In genomic region chr10:100791254-100792058, GRCh38 we compare ENCODE assay signal across 16 cellular contexts. TPM values are rescaled to one million over a fixed set of nuclear protein-coding genes. Genes with fewer than 3 reads are reported as not detected.
DNase-seq lines count a peak whose midpoint lies in the region; ATAC-seq and TF ChIP-seq lines count a peak whose summit lies in the region.
"Had no signal": no experiment of that assay in that cellular context is flagged by ENCODE, and none has a peak within 500 bp of the region (broad histone marks: within the 10 kb centered on the region; RNA-seq: fewer than 3 reads in every experiment).

No MANE protein-coding gene starts in this region.

- ATAC-seq in HG02642 (IDR thresholded peaks at IDR 0.05; ENCODE audit: poor library complexity, unreplicated experiment): no peak
- ATAC-seq in HG02885 (IDR thresholded peaks at IDR 0.05; ENCODE audit: poor library complexity, unreplicated experiment): no peak
- ATAC-seq: PC-3 had no signal

- H3K9me3 ChIP-seq in prostate gland: no peaks in the 10 kb centered on the region
- H3K9me3 ChIP-seq: BLaER1 treated with 17β-estradiol and CSF1 and Interleukin-3, amounts not matched to agents 10 nM and 100 nM had no signal

- H3K27ac ChIP-seq in prostate gland: no peak overlapping the region
- H3K27ac ChIP-seq: BLaER1 treated with 17β-estradiol and CSF1 and Interleukin-3, amounts not matched to agents 10 nM and 100 nM had no signal

- intact Hi-C loops in prostate gland (cut with DNase I): no loop called here

- H3K4me1 ChIP-seq in prostate gland (replicated peaks): no peaks in the 10 kb centered on the region

- H3K4me3 ChIP-seq in prostate gland: no peak overlapping the region
- H3K4me3 ChIP-seq: BLaER1 treated with 17β-estradiol and CSF1 and Interleukin-3, amounts not matched to agents 10 nM and 100 nM had no signal

- no peaks in the 10 kb centered on the region for H3K36me3 ChIP-seq in prostate gland
- H3K36me3 ChIP-seq: BLaER1 treated with 17β-estradiol and CSF1 and Interleukin-3, amounts not matched to agents 10 nM and 100 nM had no signal

- TF ChIP-seq POLR2A in prostate gland (IDR thresholded peaks at IDR 0.05): no peak

- DNase-seq in COR-L47 (lab: John Stamatoyannopoulos, UW) (peak; percentile 8), astrocyte of the hippocampus (ENCODE audit: low read depth, low spot score) (peak; percentile 23), iris pigment epithelial cell (ENCODE audit: low read depth) (peak; percentile 3), prostate gland (ENCODE audit: low spot score) (peak; percentile 41), NCI-H187 treated with DMSO at 0.1 percent for 48 hours (lab: John Stamatoyannopoulos, UW) (no peak), NCI-H748 (lab: John Stamatoyannopoulos, UW; ENCODE audit: unreplicated experiment) (no peak)
- DNase-seq: DMS 273 treated with DMSO at 0.1 percent for 48 hours, GOT3, Karpas-422, NCI-H2029 treated with DMSO at 0.1 percent for 48 hours, PC-3 had no signal

- peaks cover 5% of the 10 kb centered on the region for H3K27me3 ChIP-seq in prostate gland (replicated peaks; ENCODE audit: insufficient read depth)
- H3K27me3 ChIP-seq: BLaER1 treated with 17β-estradiol and CSF1 and Interleukin-3, amounts not matched to agents 10 nM and 100 nM had no signal

- no peak for TF ChIP-seq CTCF in prostate gland (IDR thresholded peaks at IDR 0.05)

- 41% methylated on average over 8 of the region's 8 CpGs for WGBS in prostate gland

RNA-seq across cellular contexts. Expression of gene PAX2, which starts 46.1 kb away (rescaled TPM):
- under 1 TPM in 1 of 2 donors, not detected in 1; 0.91 TPM for total RNA-seq in prostate gland
- total RNA-seq: A172, Daoy, PC-3 had no signal

Comparison
In these comparisons a context has a peak if more than half of its experiments do, and no peak if none do; other contexts are left out.
1. DNase-seq: peak in COR-L47 (single experiment), astrocyte of the hippocampus (single experiment), iris pigment epithelial cell (single experiment) and prostate gland (single experiment); none in NCI-H187 treated with DMSO at 0.1 percent for 48 hours (single experiment) and NCI-H748 (single experiment).